8 cellular contexts compared by ENCODE assay signal in the genomic region with DNA sequence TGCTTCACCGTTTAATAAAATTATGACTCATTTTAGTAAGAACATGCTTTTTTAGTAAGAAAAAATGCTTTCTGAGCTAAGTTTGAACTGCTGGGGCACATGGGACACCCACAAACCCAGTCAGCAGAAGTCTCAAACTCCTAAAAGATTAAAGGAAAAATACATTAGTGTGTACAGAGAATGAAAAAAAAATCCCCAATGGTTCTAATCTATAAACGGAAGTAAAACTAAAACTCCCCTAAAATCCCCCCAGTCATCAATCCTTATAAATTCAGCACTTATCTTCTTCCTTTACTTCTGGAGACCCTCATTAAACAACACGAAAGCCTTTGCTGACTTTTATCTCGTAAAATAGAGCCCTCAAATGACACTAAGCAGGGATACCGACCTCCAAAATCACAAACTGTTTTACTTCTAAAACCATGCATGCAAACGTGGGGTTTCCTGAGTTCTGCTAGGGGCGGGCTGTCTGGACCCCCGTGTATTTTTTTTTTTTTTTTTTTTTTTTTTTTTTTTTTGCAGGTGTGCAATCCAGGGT.
DNase-seq lines count a peak whose midpoint lies in the region; ATAC-seq lines count a peak whose summit lies in the region.

No MANE protein-coding gene starts in this region.

- H3K9ac ChIP-seq in BLaER1 (peak overlapping the region; percentile 99), mucosa of rectum (ENCODE audit: low read depth in 1 of 2, low read length in 2 of 2) (peak overlapping the region; percentile 26 to 32)

- H3K4me2 ChIP-seq in BLaER1 = peak overlapping the region; percentile 89

- H3K27ac Mint-ChIP-seq in activated naive CD4-positive, alpha-beta T cell treated with anti-CD3 and anti-CD28 coated beads, Interleukin-2, amount 50 U/mL, for 24 hours = peak overlapping the region; percentile 85

- peaks cover 48% of the 10 kb centered on the region for H3K4me1 Mint-ChIP-seq in activated naive CD4-positive, alpha-beta T cell treated with anti-CD3 and anti-CD28 coated beads, Interleukin-2, amount 50 U/mL, for 24 hours

- H3K4me3 Mint-ChIP-seq in activated naive CD4-positive, alpha-beta T cell treated with anti-CD3 and anti-CD28 coated beads, Interleukin-2, amount 50 U/mL, for 24 hours = peak overlapping the region; percentile 67

- H3K27me3 Mint-ChIP-seq in activated naive CD4-positive, alpha-beta T cell treated with anti-CD3 and anti-CD28 coated beads, Interleukin-2, amount 50 U/mL, for 24 hours = no peaks in the 10 kb centered on the region

- H3K9me3 ChIP-seq in BLaER1 (no peaks in the 10 kb centered on the region; the same call in 1 of the 2 replicates), mucosa of rectum (ENCODE audit: control insufficient read depth in 2 of 2, low read length in 2 of 2) (no peaks in the 10 kb centered on the region), HAP-1 (no peaks in the 10 kb centered on the region)

- in situ Hi-C loops in HAP-1 (cut with MboI; ENCODE audit: low sequenced_read_pairs) = loop anchor here (25.0 kb wide), 1 partner anchor 232 kb away; no protein-coding TSS in a partner anchor

- peaks cover 29% of the 10 kb centered on the region for H4K20me1 ChIP-seq in BLaER1

- no peaks in the 10 kb centered on the region for H3K36me3 Mint-ChIP-seq in activated naive CD4-positive, alpha-beta T cell treated with anti-CD3 and anti-CD28 coated beads, Interleukin-2, amount 50 U/mL, for 24 hours

- peak overlapping the region; percentile 86 for H3K27ac ChIP-seq in BLaER1
- H3K27ac ChIP-seq in mucosa of rectum (ENCODE audit: low read depth in 2 of 2, low read length in 2 of 2) = peak overlapping the region in 1 of 2 donors; percentile 38

- H3K36me3 ChIP-seq in BLaER1 (peaks cover 30% of the 10 kb centered on the region), mucosa of rectum (ENCODE audit: control insufficient read depth in 2 of 2, insufficient read depth in 2 of 2, low read length in 2 of 2) (no peaks in the 10 kb centered on the region), HAP-1 (replicated peaks) (no peaks in the 10 kb centered on the region)

- H3K4me3 ChIP-seq in BLaER1 (peak overlapping the region; percentile 99), mucosa of rectum (ENCODE audit: low read length in 2 of 2) (peak overlapping the region in 1 of 2 donors; percentile 49), HAP-1 (no peak overlapping the region)

- ATAC-seq in HG03135 (IDR thresholded peaks at IDR 0.05; ENCODE audit: unreplicated experiment) (no peak), GM18502 (IDR thresholded peaks at IDR 0.05; ENCODE audit: poor library complexity, unreplicated experiment) (no peak)

- H3K9me3 Mint-ChIP-seq in activated naive CD4-positive, alpha-beta T cell treated with anti-CD3 and anti-CD28 coated beads, Interleukin-2, amount 50 U/mL, for 24 hours = no peaks in the 10 kb centered on the region

- DNase-seq in HCEC 1CT (peak; percentile 51), NCI-H345 treated with DMSO at 0.1 percent for 48 hours (lab: John Stamatoyannopoulos, UW; ENCODE audit: unreplicated experiment) (no peak), HAP-1 (ENCODE audit: low spot score in 2 of 2) (no peak)

- H3K27me3 ChIP-seq in BLaER1 (no peaks in the 10 kb centered on the region), mucosa of rectum (ENCODE audit: control insufficient read depth in 2 of 2, insufficient read depth in 2 of 2, low read length in 2 of 2) (peaks cover 2 to 3% of the 10 kb centered on the region in 2 donors), HAP-1 (ENCODE audit: low read depth) (no peaks in the 10 kb centered on the region)

- peaks cover 49% of the 10 kb centered on the region for H3K4me1 ChIP-seq in BLaER1
- H3K4me1 ChIP-seq in mucosa of rectum (ENCODE audit: control insufficient read depth in 2 of 2, insufficient read depth in 2 of 2, low read length in 2 of 2) = peaks cover 6 to 9% of the 10 kb centered on the region in 2 donors
- peaks cover 2% of the 10 kb centered on the region; the same call in 1 of the 2 replicates for H3K4me1 ChIP-seq in HAP-1
